11 cellular contexts compared by ENCODE assay signal in genomic region chr2:11124760-11125068, GRCh38. TPM values are rescaled to one million over a fixed set of nuclear protein-coding genes. Genes with fewer than 3 reads are reported as not detected.
DNase-seq lines count a peak whose midpoint lies in the region; ATAC-seq and TF ChIP-seq lines count a peak whose summit lies in the region.
"Had no signal": no experiment of that assay in that cellular context is flagged by ENCODE, and none has a peak within 500 bp of the region (broad histone marks: within the 10 kb centered on the region; RNA-seq: fewer than 3 reads in every experiment).

No MANE protein-coding gene starts in this region.

- no peaks in the 10 kb centered on the region for H3K79me2 ChIP-seq in OCI-LY7 (ENCODE audit: insufficient read depth, low read depth, low read length)
- H3K79me2 ChIP-seq in hepatocyte: no peaks in the 10 kb centered on the region

- WGBS in heart left ventricle, 4 donors: 63 to 67% (median 66%) methylated on average over 3 of the region's 3 CpGs
- WGBS in hepatocyte (ENCODE audit: low lambda C conversion rate, missing lambda C conversion rate): 69% methylated on average over 3 of the region's 3 CpGs
- WGBS in suprapubic skin: 62% methylated on average over 3 of the region's 3 CpGs

- H3K36me3 ChIP-seq in left ventricle myocardium inferior: no peaks in the 10 kb centered on the region
- H3K36me3 ChIP-seq in heart left ventricle: no peaks in the 10 kb centered on the region
- no peaks in the 10 kb centered on the region for H3K36me3 ChIP-seq in OCI-LY7 (ENCODE audit: insufficient read depth, low read length)
- H3K36me3 ChIP-seq in hepatocyte (replicated peaks; ENCODE audit: insufficient read depth, low read depth): no peaks in the 10 kb centered on the region
- H3K36me3 ChIP-seq in suprapubic skin: no peaks in the 10 kb centered on the region
- H3K36me3 ChIP-seq: BLaER1 had no signal

- BruUV-seq in OCI-LY7 (replicated peaks; lab: Mats Ljungman, UMichigan): no TSS peak

- H3K27me3 ChIP-seq in left ventricle myocardium inferior (ENCODE audit: low read depth) (peaks cover 54% of the 10 kb centered on the region), heart left ventricle (peaks cover 0 to 11% (median 0%) of the 10 kb centered on the region in 9 donors), hepatocyte (no peaks in the 10 kb centered on the region), suprapubic skin (no peaks in the 10 kb centered on the region)
- H3K27me3 ChIP-seq: BLaER1 had no signal

- TF ChIP-seq POLR2A in heart left ventricle (IDR thresholded peaks at IDR 0.05) (no peak), suprapubic skin (IDR thresholded peaks at IDR 0.05) (no peak)

- H4K20me1 ChIP-seq in OCI-LY7 (ENCODE audit: insufficient read depth, low read length) (no peaks in the 10 kb centered on the region), hepatocyte (ENCODE audit: insufficient read depth, poor library complexity, severe bottlenecking) (no peaks in the 10 kb centered on the region)
- H4K20me1 ChIP-seq: BLaER1 had no signal

- H3K9me2 ChIP-seq in OCI-LY7 (ENCODE audit: insufficient read depth, low read length): no peaks in the 10 kb centered on the region
- H3K9me2 ChIP-seq in hepatocyte (replicated peaks; ENCODE audit: insufficient read depth): no peaks in the 10 kb centered on the region

- H3K4me3 ChIP-seq in left ventricle myocardium inferior: no peak overlapping the region
- no peak overlapping the region for H3K4me3 ChIP-seq in heart left ventricle
- H3K4me3 ChIP-seq in OCI-LY7 (ENCODE audit: low read depth, low read length, poor library complexity, severe bottlenecking): no peak overlapping the region
- no peak overlapping the region for H3K4me3 ChIP-seq in hepatocyte
- no peak overlapping the region for H3K4me3 ChIP-seq in suprapubic skin
- H3K4me3 ChIP-seq: BLaER1 had no signal

- H3K4me1 ChIP-seq in left ventricle myocardium inferior: peaks cover 14% of the 10 kb centered on the region
- peaks cover 0 to 11% (median 3%) of the 10 kb centered on the region in 12 donors for H3K4me1 ChIP-seq in heart left ventricle
- H3K4me1 ChIP-seq in OCI-LY7 (ENCODE audit: insufficient read depth, low read length, poor library complexity, severe bottlenecking): peaks cover 4% of the 10 kb centered on the region
- no peaks in the 10 kb centered on the region for H3K4me1 ChIP-seq in hepatocyte (ENCODE audit: insufficient read depth)
- peaks cover 12% of the 10 kb centered on the region for H3K4me1 ChIP-seq in suprapubic skin

- no peak for DNase-seq in left ventricle myocardium inferior
- no peak for DNase-seq in heart left ventricle
- no peak for DNase-seq in OCI-LY7 (ENCODE audit: low spot score)
- DNase-seq in hepatocyte (ENCODE audit: low spot score): no peak
- no peak for DNase-seq in suprapubic skin (ENCODE audit: low spot score in 2 of 2)
- DNase-seq in stimulated activated CD4-positive, alpha-beta T cell treated with anti-CD3 and anti-CD28 coated beads, Interleukin-12 subunit alpha, Interleukin-12 subunit beta, amount 100 ng/mL, for 4 hours: no peak
- DNase-seq: GF-D8, NCI-H1048 had no signal

- no peak for TF ChIP-seq EP300 in suprapubic skin (IDR thresholded peaks at IDR 0.05)

- ATAC-seq in heart left ventricle: no peak
- no peak for ATAC-seq in HG03469 (IDR thresholded peaks at IDR 0.05; ENCODE audit: unreplicated experiment)
- no peak for ATAC-seq in GM19328 (IDR thresholded peaks at IDR 0.05; ENCODE audit: unreplicated experiment)

- no peak overlapping the region for H2AFZ ChIP-seq in OCI-LY7 (ENCODE audit: low read length)
- peak overlapping the region; percentile 14 for H2AFZ ChIP-seq in hepatocyte

- H3K9me3 ChIP-seq in left ventricle myocardium inferior (replicated peaks) (no peaks in the 10 kb centered on the region), heart left ventricle (no peaks in the 10 kb centered on the region), OCI-LY7 (ENCODE audit: low read length) (no peaks in the 10 kb centered on the region), hepatocyte (ENCODE audit: low read depth) (no peaks in the 10 kb centered on the region), suprapubic skin (no peaks in the 10 kb centered on the region)
- H3K9me3 ChIP-seq: BLaER1 had no signal

- TF ChIP-seq CTCF in left ventricle myocardium inferior (IDR thresholded peaks at IDR 0.05; ENCODE audit: borderline replicate concordance) (peak; percentile 7), heart left ventricle (IDR thresholded peaks at IDR 0.05) (no peak), OCI-LY7 (conservative IDR thresholded peaks at IDR 0.05; ENCODE audit: low read length) (0 out of 2 replicates have a peak, but pooled peaks have one; percentile 25), hepatocyte (IDR thresholded peaks at IDR 0.05; ENCODE audit: poor library complexity) (no peak), suprapubic skin (IDR thresholded peaks at IDR 0.05) (no peak)

- CTCF ChIA-PET in OCI-LY7 (lab: Charles Lee; ENCODE audit: unreplicated experiment): interaction anchor here (1.1 to 1.2 kb wide), 2 partner anchors 8 to 292 kb away, joined by 3 to 4 read pairs; a partner anchor contains a TSS

- H3K27ac ChIP-seq in left ventricle myocardium inferior (replicated peaks) (no peak overlapping the region), heart left ventricle (no peak overlapping the region), OCI-LY7 (ENCODE audit: low read depth, low read length, poor library complexity, severe bottlenecking) (no peak overlapping the region), hepatocyte (no peak overlapping the region), suprapubic skin (no peak overlapping the region)
- H3K27ac ChIP-seq: BLaER1 had no signal

- no peak overlapping the region for H3K4me2 ChIP-seq in OCI-LY7 (ENCODE audit: low read length)
- H3K4me2 ChIP-seq in hepatocyte: no peak overlapping the region
- H3K4me2 ChIP-seq: BLaER1 had no signal

- intact Hi-C loops in left ventricle myocardium inferior (cut with micrococcal nuclease): loop anchor here (5.0 kb wide), 1 partner anchor 292 kb away; no protein-coding TSS in a partner anchor
- intact Hi-C loops in heart left ventricle (cut with DNase I): loop anchor here (1.0 to 10.0 kb wide), 8 partner anchors 210 to 294 kb away; partner anchors contain the start of gene KCNF1 (in 7 of the 10)
- intact Hi-C loops in OCI-LY7 (cut with micrococcal nuclease; ENCODE audit: unreplicated experiment): no loop called here

- POLR2A ChIA-PET in OCI-LY7 (lab: Charles Lee): interaction anchor here (0.6 to 1.5 kb wide), 2 partner anchors 7 to 18 kb away, joined by 3 read pairs; no protein-coding TSS in a partner anchor

RNA-seq across cellular contexts. Expression of gene SLC66A3, which starts 30.6 kb away (rescaled TPM):
- 7.8 TPM for total RNA-seq in left ventricle myocardium inferior
- total RNA-seq in heart left ventricle: 10 to 100 TPM in 4 of 9 donors, 1 to 10 TPM in 5; 4.7 to 19.5 (median 9.7) TPM
- polyA plus RNA-seq in heart left ventricle: 1 to 10 TPM; 5.5 to 8.0 TPM
- 5.4 and 6.0 TPM in 2 replicates for total RNA-seq in OCI-LY7 (2014; rRNA removed; shearing (Covaris generic))
- 8.5 and 10.0 TPM in 2 replicates for total RNA-seq in OCI-LY7 (2022)
- total RNA-seq in hepatocyte: 22.8 and 26.8 TPM in 2 replicates
- polyA plus RNA-seq in hepatocyte: 24.3 and 24.6 TPM in 2 replicates
- 100 to 1,000 TPM in 1 of 4 donors, 10 to 100 TPM in 3; 30.3 to 101 (median 39.7) TPM for total RNA-seq in suprapubic skin

Comparison
In these comparisons a context has a peak if more than half of its experiments do, and no peak if none do; other contexts are left out.
1. CTCF ChIP-seq: peak in left ventricle myocardium inferior (single experiment) and OCI-LY7 (single experiment); none in heart left ventricle (0 of 12), hepatocyte (single experiment) and suprapubic skin (0 of 2).